Comparison of ENCODE assay signal across 25 cellular contexts in the genomic region with DNA sequence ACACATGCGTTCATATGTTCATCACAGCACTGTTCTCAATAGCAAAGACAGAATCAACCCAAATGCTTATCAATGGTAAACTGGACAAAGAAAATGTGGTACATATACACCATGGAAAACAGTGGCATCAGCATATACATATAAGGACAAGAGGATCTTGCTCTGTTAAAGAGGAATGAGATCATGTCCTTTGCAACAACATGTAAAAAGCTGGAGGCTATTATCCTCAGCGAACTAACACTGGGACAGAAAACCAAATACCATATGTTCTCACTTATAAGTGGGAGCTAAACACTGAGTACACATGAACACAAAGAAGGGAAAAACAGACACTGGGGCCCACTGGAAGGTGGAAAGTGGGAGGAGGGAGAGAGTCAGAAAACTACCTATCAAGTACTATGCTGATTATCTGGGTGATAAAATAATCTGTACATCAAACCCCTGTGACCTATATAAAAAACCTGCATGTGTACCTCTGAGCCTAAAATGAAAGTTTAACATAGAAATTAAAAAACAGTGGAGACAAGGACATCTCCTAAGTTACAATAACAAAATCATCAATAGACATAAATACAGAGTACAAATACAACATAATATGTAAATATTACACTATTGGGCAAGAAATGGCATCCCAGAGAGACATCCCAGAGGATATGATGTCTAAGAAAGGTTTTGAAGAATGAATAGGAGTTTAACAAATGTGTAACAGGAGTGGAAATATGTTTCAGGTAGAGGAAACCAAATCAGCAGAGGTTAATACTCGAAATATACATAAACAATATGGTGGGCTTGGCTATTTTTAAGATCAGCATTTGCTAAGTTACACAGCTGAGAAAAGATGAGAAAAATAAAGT.
"Had no signal": no experiment of that assay in that cellular context is flagged by ENCODE, and none has a peak within 500 bp of the region (broad histone marks: within the 10 kb centered on the region; RNA-seq: fewer than 3 reads in every experiment).

No MANE protein-coding gene starts in this region.

- FAIRE-seq: colon, endothelial cell of umbilical vein had no signal

- H3K27ac ChIP-seq: ascending aorta, brain microvascular endothelial cell, dorsolateral prefrontal cortex, esophagus muscularis mucosa, gastroesophageal sphincter, ovary, psoas muscle, right atrium auricular region, thoracic aorta, WERI-Rb-1 had no signal

- DNase-seq: activated CD4-positive, alpha-beta T cell treated with anti-CD3 and anti-CD28 coated beads, Interleukin-2, amount 10 ng/mL, durations not matched to agents 7 days and 5 days; activated CD4-positive, CD25-positive, alpha-beta regulatory T cell treated with anti-CD3 and anti-CD28 coated beads, Interleukin-2, amount 50 U/mL, for 72 hours; activated CD8-positive, alpha-beta T cell treated with anti-CD3 and anti-CD28 coated beads, Interleukin-2, amount 10 ng/mL, durations not matched to agents 7 days and 5 days; activated gamma-delta T cell treated with Interleukin-2 at 50 U/mL for 16 hours; activated T-cell treated with anti-CD3 and anti-CD28 coated beads, Interleukin-2, amount 50 U/mL, for 1 hour; brain microvascular endothelial cell; central memory CD4-positive, alpha-beta T cell; dorsolateral prefrontal cortex; effector memory CD8-positive, alpha-beta T cell; head of caudate nucleus; hypothalamus; left ventricle myocardium superior; ovary; psoas muscle; stimulated activated CD4-positive, alpha-beta T cell treated with anti-CD3 and anti-CD28 coated beads, Interleukin-4, amount 100 ng/mL, for 24 hours; stimulated activated naive CD4-positive, alpha-beta T cell treated with Interleukin-2 at 50 U/mL for 16 hours; WERI-Rb-1 had no signal

- H3K4me1 ChIP-seq: ascending aorta, psoas muscle had no signal

- H3K4me3 ChIP-seq: ascending aorta, dorsolateral prefrontal cortex, esophagus muscularis mucosa, gastroesophageal sphincter, ovary, psoas muscle, right atrium auricular region, thoracic aorta had no signal

- H3K36me3 ChIP-seq: ascending aorta, brain microvascular endothelial cell, esophagus muscularis mucosa, gastroesophageal sphincter, ovary, right atrium auricular region, thoracic aorta, WERI-Rb-1 had no signal

- ATAC-seq: activated CD8-positive, alpha-beta T cell treated with anti-CD3 and anti-CD28 coated beads, Interleukin-2, amount 10 ng/mL, durations not matched to agents 7 days and 5 days; effector memory CD8-positive, alpha-beta T cell; gastroesophageal sphincter; left ventricle myocardium superior; natural killer cell treated with Interleukin-12 subunit alpha and Interleukin-12 subunit beta and Interleukin-15 and Interleukin-18, amount 100 ng/mL, for 72 hours; psoas muscle had no signal

- H3K27me3 ChIP-seq: ascending aorta, brain microvascular endothelial cell, gastroesophageal sphincter, ovary, right atrium auricular region had no signal

- H3K9me3 ChIP-seq: ascending aorta, esophagus muscularis mucosa, gastroesophageal sphincter, ovary, right atrium auricular region, thoracic aorta had no signal
